In the genomic region with DNA sequence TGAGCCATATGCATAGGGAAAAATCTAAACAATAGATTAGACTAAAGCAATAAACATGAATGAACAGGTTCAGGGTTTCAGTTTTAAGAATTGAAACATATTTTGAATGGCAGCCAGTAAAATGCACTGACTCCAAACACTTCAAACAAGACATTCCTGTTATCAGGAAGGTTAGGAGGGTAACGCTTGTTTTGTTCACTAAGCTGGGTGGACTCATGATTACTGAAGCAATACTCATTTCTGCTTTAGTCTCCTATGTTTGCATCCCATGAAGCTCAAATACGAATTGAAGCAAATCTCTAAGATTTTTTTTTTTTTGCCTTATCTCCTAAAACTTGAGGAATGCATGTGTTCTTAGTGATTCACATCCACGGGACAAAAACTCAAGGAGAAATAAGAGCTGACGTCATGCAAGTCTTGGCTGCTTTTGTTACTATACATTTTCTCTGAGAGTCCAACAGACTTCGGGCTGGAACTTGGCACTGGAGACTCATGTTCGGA, we compare ENCODE assay signal across 17 cellular contexts. TPM values are rescaled to one million over a fixed set of nuclear protein-coding genes. Genes with fewer than 3 reads are reported as not detected.
DNase-seq lines count a peak whose midpoint lies in the region; ATAC-seq and TF ChIP-seq lines count a peak whose summit lies in the region.
"Had no signal": no experiment of that assay in that cellular context is flagged by ENCODE, and none has a peak within 500 bp of the region (broad histone marks: within the 10 kb centered on the region; RNA-seq: fewer than 3 reads in every experiment).

No MANE protein-coding gene starts in this region.

- CTCF ChIA-PET in AG04449 (lab: Yijun Ruan, JAX) = interaction anchor here (0.7 to 1.8 kb wide), 9 partner anchors 10 to 195 kb away, joined by 3 to 23 read pairs (median 3); no protein-coding TSS in a partner anchor

- in situ Hi-C loops in astrocyte of the spinal cord (cut with HindIII; ENCODE audit: low sequenced_read_pairs) = no loop called here

- no peak for ATAC-seq in HG02885 (IDR thresholded peaks at IDR 0.05; ENCODE audit: poor library complexity, unreplicated experiment)
- no peak for ATAC-seq in GM21717 (IDR thresholded peaks at IDR 0.05; ENCODE audit: unreplicated experiment)
- ATAC-seq: psoas muscle had no signal

- POLR2A ChIA-PET in AG04449 (lab: Yijun Ruan, JAX) = interaction anchor here (0.7 kb wide), 1 partner anchor 14 kb away, joined by 5 read pairs; no protein-coding TSS in a partner anchor

- peak; percentile 80 for DNase-seq in AG04449 (ENCODE audit: low read depth, low spot score)
- peak; percentile 89 for DNase-seq in HT1080 (ENCODE audit: low read depth)
- peak; percentile 89 for DNase-seq in astrocyte of the spinal cord (ENCODE audit: low read depth, low spot score)
- peak; percentile 30 for DNase-seq in hepatic stellate cell (ENCODE audit: low spot score)
- no peak for DNase-seq in middle frontal gyrus (ENCODE audit: extremely low spot score, low spot score)
- DNase-seq in SIG-M5 treated with dmso at 0.1 percent for 504 hours (lab: John Stamatoyannopoulos, UW; ENCODE audit: unreplicated experiment) = no peak
- DNase-seq: activated B cell treated with CpG ODN at 0.5 μM for 24 hours, H7, mesendoderm, MM.1S, NCI-H446, psoas muscle, Right ventricle myocardium superior had no signal

- TF ChIP-seq CTCF in AG04449 (IDR thresholded peaks at IDR 0.05; ENCODE audit: insufficient read depth, low read length, missing control alignments) (no peak), astrocyte of the spinal cord (IDR thresholded peaks at IDR 0.05; ENCODE audit: low read depth, low read length) (no peak)

- H3K4me3 ChIP-seq in AG04449 (ENCODE audit: low read depth, low read length) = no peak overlapping the region
- H3K4me3 ChIP-seq in astrocyte of the spinal cord (ENCODE audit: low read depth, low read length) = no peak overlapping the region
- H3K4me3 ChIP-seq: BLaER1 treated with 17β-estradiol and CSF1 and Interleukin-3, amounts not matched to agents 10 nM and 100 nM; psoas muscle; thoracic aorta had no signal

RNA-seq across cellular contexts. Expression of a gene that starts 29.1 kb away (rescaled TPM):
- not detected in 2 replicates for total RNA-seq in HT1080 (2014; rRNA removed; shearing (Covaris generic))
- not detected in 2 replicates for polyA plus RNA-seq in HT1080 (2015; cell fraction: cytosol; rRNA removed)
- polyA plus RNA-seq in HT1080 (2015; cell fraction: nucleus; rRNA removed) = not detected in 2 replicates
- total RNA-seq: activated B cell treated with CpG ODN at 0.5 μM for 24 hours, H7, psoas muscle, Right ventricle myocardium superior, thoracic aorta had no signal
- polyA plus RNA-seq: psoas muscle had no signal

RNA-seq across cellular contexts. Expression of a gene that starts 47.0 kb away (rescaled TPM):
- not detected in 2 replicates for total RNA-seq in HT1080 (2014; rRNA removed; shearing (Covaris generic))
- polyA plus RNA-seq in HT1080 (2015; cell fraction: cytosol; rRNA removed) = not detected in 2 replicates
- not detected in 2 replicates for polyA plus RNA-seq in HT1080 (2015; cell fraction: nucleus; rRNA removed)
- total RNA-seq: activated B cell treated with CpG ODN at 0.5 μM for 24 hours, H7, Right ventricle myocardium superior, thoracic aorta had no signal

RNA-seq across cellular contexts. Expression of a gene that starts 54.6 kb away (rescaled TPM):
- total RNA-seq in HT1080 (2014; rRNA removed; shearing (Covaris generic)) = 1.7 and 1.9 TPM in 2 replicates
- not detected in 2 replicates for polyA plus RNA-seq in HT1080 (2015; cell fraction: cytosol; rRNA removed)
- polyA plus RNA-seq in HT1080 (2015; cell fraction: nucleus; rRNA removed) = 0.26 TPM in 1 of 2 replicates, not detected in the other
- total RNA-seq: activated B cell treated with CpG ODN at 0.5 μM for 24 hours, H7, psoas muscle, Right ventricle myocardium superior, thoracic aorta had no signal
- polyA plus RNA-seq: psoas muscle had no signal

Comparison
In these comparisons a context has a peak if more than half of its experiments do, and no peak if none do; other contexts are left out.
1. DNase-seq: peak in AG04449 (single experiment), HT1080 (single experiment), astrocyte of the spinal cord (single experiment) and hepatic stellate cell (single experiment); none in middle frontal gyrus (single experiment) and SIG-M5 treated with dmso at 0.1 percent for 504 hours (single experiment).